ENCODE assay signal across 8 cellular contexts in the genomic region with DNA sequence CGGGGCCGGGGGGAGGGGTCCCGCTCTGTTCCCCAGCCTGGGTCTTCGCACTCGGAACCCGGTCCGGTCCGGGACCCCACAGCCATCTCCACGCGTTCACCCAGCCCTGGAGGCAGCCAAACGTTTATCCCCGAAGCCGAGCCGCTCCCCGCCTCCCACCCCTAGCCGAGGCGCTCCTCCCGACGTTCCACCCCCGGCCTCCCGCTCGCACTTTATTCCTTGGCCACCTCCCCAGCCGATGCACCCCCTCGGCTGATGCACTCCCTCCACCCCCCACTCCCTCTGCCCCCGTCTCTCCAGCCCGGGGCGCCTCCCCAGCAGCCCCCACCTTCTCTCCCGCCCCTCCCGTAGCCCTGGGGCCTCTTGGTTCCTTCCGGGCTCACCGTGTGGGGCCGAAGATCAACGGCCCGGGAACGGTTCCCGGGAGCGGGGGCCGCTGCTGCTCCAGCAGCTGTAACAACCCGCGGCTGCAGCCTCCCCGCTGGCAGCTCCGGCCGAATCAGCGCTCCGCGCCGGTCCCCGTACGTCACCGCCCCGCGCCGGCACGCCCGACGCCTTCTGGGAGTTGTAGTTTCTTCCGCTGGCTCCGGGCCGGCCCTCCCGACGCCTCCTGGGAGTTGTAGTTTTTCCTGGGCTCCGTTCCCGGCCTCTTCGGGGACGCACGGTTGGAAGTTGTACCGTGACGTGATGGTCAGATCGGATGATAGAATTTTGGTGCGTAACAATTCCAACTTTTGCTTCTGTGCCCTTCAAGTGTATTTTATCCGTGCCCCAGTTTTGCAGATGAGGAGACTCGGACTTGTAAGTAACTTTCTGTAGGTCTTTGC. TPM values are rescaled to one million over a fixed set of nuclear protein-coding genes. Genes with fewer than 3 reads are reported as not detected.
DNase-seq lines count a peak whose midpoint lies in the region; ATAC-seq and TF ChIP-seq lines count a peak whose summit lies in the region.

A gene with protein sequence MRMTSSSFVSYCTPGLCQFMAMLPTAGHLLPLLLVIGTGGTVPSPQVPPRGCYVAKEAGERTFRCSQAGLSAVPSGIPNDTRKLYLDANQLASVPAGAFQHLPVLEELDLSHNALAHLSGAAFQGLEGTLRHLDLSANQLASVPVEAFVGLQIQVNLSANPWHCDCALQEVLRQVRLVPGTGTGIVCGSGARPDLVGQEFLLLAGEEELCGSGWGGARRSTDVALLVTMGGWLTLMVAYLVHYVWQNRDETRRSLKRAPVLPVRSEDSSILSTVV (plus strand): TSS at position 632 of the 827 bp plus-strand sequence. CDS start 13,792 bp downstream, outside the sequence.
A gene with protein sequence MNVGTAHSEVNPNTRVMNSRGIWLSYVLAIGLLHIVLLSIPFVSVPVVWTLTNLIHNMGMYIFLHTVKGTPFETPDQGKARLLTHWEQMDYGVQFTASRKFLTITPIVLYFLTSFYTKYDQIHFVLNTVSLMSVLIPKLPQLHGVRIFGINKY (minus strand): TSS at position 501 of the 827 bp plus-strand sequence. CDS start 3,398 bp downstream, outside the sequence.

- no peaks in the 10 kb centered on the region for H3K27me3 Mint-ChIP-seq in IgD-negative memory B cell

- peak within 1 kb of the TSS; percentile 90 to 98 (median 95) for H3K4me3 Mint-ChIP-seq in IgD-negative memory B cell

- H3K36me3 ChIP-seq in mucosa of descending colon (ENCODE audit: low read depth), result peaks cover 2% of the 10 kb centered on the region

- H3K27ac ChIP-seq in epithelial cell of prostate, result peak within 1 kb of the TSS; percentile 82

- peaks cover 23% of the 10 kb centered on the region for H3K4me1 ChIP-seq in mucosa of descending colon (ENCODE audit: low read depth)

- intact Hi-C loops in mucosa of descending colon (cut with DNase I, micrococcal nuclease), result no loop called here

- DNase-seq in D341Med (ENCODE audit: low spot score) (peak; percentile 100), OCI-M1 (lab: John Stamatoyannopoulos, UW) (peak; percentile 95), activated T-cell treated with anti-CD3 and anti-CD28 coated beads for 48 hours (ENCODE audit: low read depth) (peak; percentile 91), epithelial cell of prostate (ENCODE audit: low read depth, low spot score) (peak; percentile 55), mucosa of descending colon (peak; percentile 94 to 97 (median 96))
- peak; percentile 68 to 83 for DNase-seq in stimulated activated CD8-positive, alpha-beta memory T cell treated with anti-CD3 and anti-CD28 coated beads, Interleukin-4, amount 100 ng/mL, for 1 hour (ENCODE audit: low read depth in 2 of 2, low spot score in 1 of 2)

- ATAC-seq in GM21526 (IDR thresholded peaks at IDR 0.05; ENCODE audit: low FRiP score, unreplicated experiment), result peak; percentile 72
- ATAC-seq in mucosa of descending colon, result peak; percentile 97

- TF ChIP-seq CTCF in mucosa of descending colon (IDR thresholded peaks at IDR 0.05), result no peak

- H3K4me3 ChIP-seq in mucosa of descending colon, result peak within 1 kb of the TSS; percentile 61

- H3K27ac Mint-ChIP-seq in IgD-negative memory B cell, result peak within 1 kb of the TSS; percentile 83 to 94 (median 83)

- H3K9me3 ChIP-seq in mucosa of descending colon, result no peaks in the 10 kb centered on the region

- H3K4me1 Mint-ChIP-seq in IgD-negative memory B cell, result peaks cover 13 to 30% (median 26%) of the 10 kb centered on the region in 3 donors

- H3K9me3 Mint-ChIP-seq in IgD-negative memory B cell, result no peaks in the 10 kb centered on the region

- H3K36me3 Mint-ChIP-seq in IgD-negative memory B cell, result no peaks in the 10 kb centered on the region

RNA-seq across cellular contexts. Expression of the first gene that starts in this region (rescaled TPM):
- not detected for polyA plus RNA-seq in IgD-negative memory B cell
- not detected for total RNA-seq in mucosa of descending colon

RNA-seq across cellular contexts. Expression of the second gene that starts in this region (rescaled TPM):
- polyA plus RNA-seq in IgD-negative memory B cell, result 182 TPM
- 10 to 100 TPM; 56.8 to 62.0 (median 58.3) TPM for total RNA-seq in mucosa of descending colon

Comparison
In these comparisons a context has a peak if more than half of its experiments do, and no peak if none do; other contexts are left out.
1. Peak in every context shown above with its lines: DNase-seq, ATAC-seq, H3K4me3 ChIP-seq and H3K27ac ChIP-seq.